Comparison of ENCODE assay signal across 29 cellular contexts in genomic region chr22:20065896-20066616, GRCh38.
"Had no signal": no experiment of that assay in that cellular context is flagged by ENCODE, and none has a peak within 500 bp of the region (broad histone marks: within the 10 kb centered on the region; RNA-seq: fewer than 3 reads in every experiment).

No MANE protein-coding gene starts in this region.

- H3K9me3 Mint-ChIP-seq: mesothelial cell of epicardium; naive B cell; nephron progenitor cell; stimulated activated naive CD8-positive, alpha-beta T cell treated with anti-CD3 and anti-CD28 coated beads, Interleukin-15, amount 100 ng/mL, for 72 hours had no signal

- H3K27me3 Mint-ChIP-seq: naive B cell; stimulated activated naive CD8-positive, alpha-beta T cell treated with anti-CD3 and anti-CD28 coated beads, Interleukin-15, amount 100 ng/mL, for 72 hours had no signal

- ATAC-seq: left cardiac atrium; left lung; mucosa of descending colon; sciatic nerve; stimulated activated naive CD8-positive, alpha-beta T cell treated with anti-CD3 and anti-CD28 coated beads, Interleukin-15, amount 100 ng/mL, for 72 hours had no signal

- H3K27me3 ChIP-seq: esophagus squamous epithelium, heart right ventricle, left lung, right atrium auricular region, suprapubic skin, vagina had no signal

- H3K4me2 ChIP-seq: smooth muscle cell had no signal

- H3K36me3 ChIP-seq: prostate gland had no signal

- H3K4me1 ChIP-seq: prostate gland had no signal

- H3K4me3 ChIP-seq: coronary artery, esophagus squamous epithelium, heart right ventricle, left lung, mucosa of descending colon, prostate gland, right atrium auricular region, smooth muscle cell, suprapubic skin, vagina had no signal

- H3K4me3 Mint-ChIP-seq: mesothelial cell of epicardium; naive B cell; nephron progenitor cell; stimulated activated naive CD8-positive, alpha-beta T cell treated with anti-CD3 and anti-CD28 coated beads, Interleukin-15, amount 100 ng/mL, for 72 hours had no signal

- DNase-seq: dermis blood vessel endothelial cell; effector memory CD4-positive, alpha-beta T cell; erythroblast; esophagus squamous epithelium; foreskin melanocyte; glutamatergic neuron; heart right ventricle; hippocampal formation; left cardiac atrium; mesenchymal stem cell; mucosa of descending colon; naive B cell; nephron progenitor cell; stimulated activated CD4-positive, alpha-beta T cell treated with anti-CD3 and anti-CD28 coated beads, Interleukin-12 subunit alpha, Interleukin-12 subunit beta, amount 100 ng/mL, for 4 hours; stimulated activated CD4-positive, alpha-beta T cell treated with anti-CD3 and anti-CD28 coated beads, Interleukin-1b, Interleukin-23, amount 100 ng/mL, for 48 hours; stimulated activated CD4-positive, alpha-beta T cell treated with anti-CD3 and anti-CD28 coated beads, Interleukin-4, amount 100 ng/mL, for 1 hour; stimulated activated CD8-positive, alpha-beta memory T cell treated with anti-CD3 and anti-CD28 coated beads, Interleukin-4, amount 100 ng/mL, for 48 hours; stimulated activated naive CD4-positive, alpha-beta T cell; stimulated activated naive CD8-positive, alpha-beta T cell treated with anti-CD3 and anti-CD28 coated beads, Interleukin-15, amount 100 ng/mL, for 72 hours; trophoblast cell had no signal

- H3K27ac Mint-ChIP-seq: mesothelial cell of epicardium; naive B cell; nephron progenitor cell; stimulated activated naive CD8-positive, alpha-beta T cell treated with anti-CD3 and anti-CD28 coated beads, Interleukin-15, amount 100 ng/mL, for 72 hours had no signal

- H3K9me3 ChIP-seq: esophagus squamous epithelium, heart right ventricle, left lung, mucosa of descending colon, prostate gland, right atrium auricular region, suprapubic skin, vagina had no signal

- H3K4me1 Mint-ChIP-seq: mesothelial cell of epicardium had no signal

- H3K27ac ChIP-seq: coronary artery, esophagus squamous epithelium, heart right ventricle, left lung, prostate gland, right atrium auricular region, suprapubic skin, vagina had no signal
